In the genomic region with DNA sequence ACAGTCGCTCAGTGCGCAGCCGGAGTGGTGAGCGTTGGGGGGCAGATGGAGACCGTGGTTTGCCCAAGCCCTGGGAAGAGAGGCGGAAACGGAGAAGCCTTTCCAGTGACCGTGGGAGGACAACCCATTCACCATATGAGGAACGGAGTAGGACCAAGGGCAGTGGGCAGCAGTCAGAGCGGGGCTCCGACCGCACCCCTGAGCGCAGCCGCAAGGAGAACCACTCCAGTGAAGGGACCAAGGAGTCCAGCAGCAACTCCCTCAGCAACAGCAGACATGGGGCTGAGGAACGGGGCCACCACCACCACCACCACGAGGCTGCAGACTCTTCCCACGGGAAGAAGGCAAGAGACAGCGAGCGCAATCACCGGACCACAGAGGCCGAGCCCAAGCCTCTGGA, we compare ENCODE assay signal across 13 cellular contexts. TPM values are rescaled to one million over a fixed set of nuclear protein-coding genes. Genes with fewer than 3 reads are reported as not detected.
DNase-seq lines count a peak whose midpoint lies in the region; ATAC-seq and TF ChIP-seq lines count a peak whose summit lies in the region.
"Had no signal": no experiment of that assay in that cellular context is flagged by ENCODE, and none has a peak within 500 bp of the region (broad histone marks: within the 10 kb centered on the region; RNA-seq: fewer than 3 reads in every experiment).

No MANE protein-coding gene starts in this region.

- H3K27me3 ChIP-seq in ACC112 (ENCODE audit: insufficient read depth, low read length), result no peaks in the 10 kb centered on the region
- H3K27me3 ChIP-seq: MG63, spleen had no signal

- H3K36me3 ChIP-seq in ACC112 (ENCODE audit: insufficient read depth, low read length), result peaks cover 55% of the 10 kb centered on the region; the same call in 1 of the 2 replicates

- H3K27ac ChIP-seq in ACC112 (ENCODE audit: low read depth, low read length), result no peak overlapping the region
- H3K27ac ChIP-seq: epithelial cell of prostate had no signal

- H3K36me3 Mint-ChIP-seq in Calu3 (ENCODE audit: insufficient read depth, unreplicated experiment) (peaks cover 87% of the 10 kb centered on the region), immature natural killer cell (peaks cover 5 to 39% (median 7%) of the 10 kb centered on the region in 3 donors)
- H3K36me3 Mint-ChIP-seq in activated CD8-positive, alpha-beta T cell treated with anti-CD3 and anti-CD28 coated beads, Interleukin-2, amount 10 ng/mL, durations not matched to agents 7 days and 5 days (ENCODE audit: low read depth), result peaks cover 57% of the 10 kb centered on the region

- no peak overlapping the region for H3K27ac Mint-ChIP-seq in Calu3 (ENCODE audit: unreplicated experiment)
- H3K27ac Mint-ChIP-seq in activated CD8-positive, alpha-beta T cell treated with anti-CD3 and anti-CD28 coated beads, Interleukin-2, amount 10 ng/mL, durations not matched to agents 7 days and 5 days, result no peak overlapping the region
- H3K27ac Mint-ChIP-seq in immature natural killer cell, result peak overlapping the region in 5 of 6 donors; percentile 22 to 72 (median 60)

- peak overlapping the region; percentile 81 for H3K4me3 ChIP-seq in ACC112 (ENCODE audit: low read depth, low read length)

- POLR2A ChIA-PET in activated CD8-positive, alpha-beta T cell treated with anti-CD3 and anti-CD28 coated beads, Interleukin-2, amount 10 ng/mL, durations not matched to agents 7 days and 5 days (lab: Charles Lee), result interaction anchor here (1.1 kb wide), 1 partner anchor 772 kb away, joined by 3 read pairs; no protein-coding TSS in a partner anchor
- POLR2A ChIA-PET in HEK293T (lab: Yijun Ruan, JAX), result interaction anchor here (1.3 to 1.7 kb wide), 2 partner anchors 106 to 776 kb away, joined by 4 to 8 read pairs; partner anchors contain the start of genes DCAF1 and MAPKAPK3

- intact Hi-C loops in Calu3 (cut with micrococcal nuclease; ENCODE audit: unreplicated experiment), result no loop called here

- H3K27me3 Mint-ChIP-seq in Calu3 (ENCODE audit: unreplicated experiment) (no peaks in the 10 kb centered on the region), immature natural killer cell (ENCODE audit: low read depth in 3 of 3) (peaks cover 4 to 7% (median 4%) of the 10 kb centered on the region in 3 donors)
- H3K27me3 Mint-ChIP-seq in activated CD8-positive, alpha-beta T cell treated with anti-CD3 and anti-CD28 coated beads, Interleukin-2, amount 10 ng/mL, durations not matched to agents 7 days and 5 days (ENCODE audit: low read depth), result no peaks in the 10 kb centered on the region

- peaks cover 24% of the 10 kb centered on the region for H3K4me1 ChIP-seq in ACC112 (ENCODE audit: control insufficient read depth, insufficient read depth, low read length, unreplicated experiment)

- TSS peak; percentile 21 for BruUV-seq in Calu3 (replicated peaks; lab: Mats Ljungman, UMichigan)

- TF ChIP-seq CTCF in Calu3 (IDR thresholded peaks at IDR 0.05; ENCODE audit: unreplicated experiment), result no peak

- H3K4me1 Mint-ChIP-seq in Calu3 (ENCODE audit: low read depth, unreplicated experiment) (peaks cover 23% of the 10 kb centered on the region), immature natural killer cell (peaks cover 49 to 74% of the 10 kb centered on the region in 2 donors)
- peaks cover 68% of the 10 kb centered on the region for H3K4me1 Mint-ChIP-seq in activated CD8-positive, alpha-beta T cell treated with anti-CD3 and anti-CD28 coated beads, Interleukin-2, amount 10 ng/mL, durations not matched to agents 7 days and 5 days (ENCODE audit: low read depth)

- ATAC-seq in activated CD8-positive, alpha-beta T cell treated with anti-CD3 and anti-CD28 coated beads, Interleukin-2, amount 10 ng/mL, durations not matched to agents 7 days and 5 days, result no peak
- no peak for ATAC-seq in GM19463 (IDR thresholded peaks at IDR 0.05; ENCODE audit: unreplicated experiment)

- no peaks in the 10 kb centered on the region for H3K9me3 Mint-ChIP-seq in Calu3 (ENCODE audit: low read depth, unreplicated experiment)
- no peaks in the 10 kb centered on the region for H3K9me3 Mint-ChIP-seq in activated CD8-positive, alpha-beta T cell treated with anti-CD3 and anti-CD28 coated beads, Interleukin-2, amount 10 ng/mL, durations not matched to agents 7 days and 5 days (ENCODE audit: insufficient read depth)
- no peaks in the 10 kb centered on the region for H3K9me3 Mint-ChIP-seq in immature natural killer cell

- H3K4me3 Mint-ChIP-seq in Calu3 (ENCODE audit: low read depth, unreplicated experiment) (no peak overlapping the region), immature natural killer cell (peak overlapping the region in 3 of 5 donors; percentile 6 to 77 (median 70))
- H3K4me3 Mint-ChIP-seq in activated CD8-positive, alpha-beta T cell treated with anti-CD3 and anti-CD28 coated beads, Interleukin-2, amount 10 ng/mL, durations not matched to agents 7 days and 5 days, result peak overlapping the region; percentile 83

- H3K79me2 ChIP-seq in ACC112 (ENCODE audit: control insufficient read depth, insufficient read depth, low read length, unreplicated experiment), result peaks cover 56% of the 10 kb centered on the region

- DNase-seq in Calu3 (no peak), immature natural killer cell (no peak), NCI-H774 (lab: John Stamatoyannopoulos, UW) (no peak), HEK293T (ENCODE audit: extremely low spot score) (no peak), SHP77 (lab: John Stamatoyannopoulos, UW) (no peak)
- no peak for DNase-seq in activated CD8-positive, alpha-beta T cell treated with anti-CD3 and anti-CD28 coated beads, Interleukin-2, amount 10 ng/mL, durations not matched to agents 7 days and 5 days
- DNase-seq: activated CD4-positive, alpha-beta T cell treated with anti-CD3 and anti-CD28 coated beads for 48 hours; MG63; NCI-H446 treated with DMSO at 0.1 percent for 48 hours had no signal

- no peak overlapping the region for H2AFZ ChIP-seq in ACC112 (ENCODE audit: low read length, unreplicated experiment)

- CTCF ChIA-PET in Calu3 (lab: Charles Lee), result interaction anchor here (1.1 kb wide), 1 partner anchor 8 kb away, joined by 3 read pairs; the partner anchor contains the start of gene MANF
- CTCF ChIA-PET in activated CD8-positive, alpha-beta T cell treated with anti-CD3 and anti-CD28 coated beads, Interleukin-2, amount 10 ng/mL, durations not matched to agents 7 days and 5 days (lab: Charles Lee), result interaction anchor here (0.9 to 1.4 kb wide), 3 partner anchors 10 to 289 kb away, joined by 3 to 5 read pairs (median 4); no protein-coding TSS in a partner anchor
- CTCF ChIA-PET in HEK293T (lab: Yijun Ruan, JAX), result no interaction called here

TF ChIP-seq in HEK293T, 16 proteins besides CTCF, POLR2A, EP300 and RAD21:
- TF ChIP-seq LEF1 (IDR thresholded peaks at IDR 0.05; ENCODE audit: borderline replicate concordance) (no peak), NFRKB (IDR thresholded peaks at IDR 0.05) (no peak), ARNT (IDR thresholded peaks at IDR 0.05) (no peak), FOXM1 (IDR thresholded peaks at IDR 0.05; ENCODE audit: borderline replicate concordance) (no peak), FOXA1 (IDR thresholded peaks at IDR 0.05) (no peak), SUZ12 (IDR thresholded peaks at IDR 0.05) (no peak), ZNF384 (IDR thresholded peaks at IDR 0.05) (no peak), TARDBP (IDR thresholded peaks at IDR 0.05) (no peak), L3MBTL2 (conservative IDR thresholded peaks at IDR 0.05) (no peak)

RNA-seq across cellular contexts. Expression of gene RBM15B, which starts 2.0 kb away (rescaled TPM):
- 40.6 and 43.8 TPM in 2 replicates for total RNA-seq in Calu3 (2022)
- total RNA-seq in activated CD8-positive, alpha-beta T cell treated with anti-CD3 and anti-CD28 coated beads, Interleukin-2, amount 10 ng/mL, durations not matched to agents 7 days and 5 days, result 10 to 100 TPM; 30.7 to 30.8 TPM
- polyA plus RNA-seq in immature natural killer cell, result 10 to 100 TPM; 10.3 to 12.1 (median 11.3) TPM

RNA-seq across cellular contexts. Expression of gene MANF, which starts 8.0 kb away (rescaled TPM):
- total RNA-seq in Calu3 (2022), result 140 and 176 TPM in 2 replicates
- 100 to 1,000 TPM; 136 to 140 TPM for total RNA-seq in activated CD8-positive, alpha-beta T cell treated with anti-CD3 and anti-CD28 coated beads, Interleukin-2, amount 10 ng/mL, durations not matched to agents 7 days and 5 days
- polyA plus RNA-seq in immature natural killer cell, result 100 to 1,000 TPM in 1 of 3 donors, 10 to 100 TPM in 2; 58.7 to 109 (median 82.4) TPM

Comparison
In these comparisons a context has a peak if more than half of its experiments do, and no peak if none do; other contexts are left out.
1. H3K27ac Mint-ChIP-seq: peak in immature natural killer cell (5 of 6); none in Calu3 (single experiment) and activated CD8-positive, alpha-beta T cell treated with anti-CD3 and anti-CD28 coated beads, Interleukin-2, amount 10 ng/mL, durations not matched to agents 7 days and 5 days (single experiment).